In the genomic region with DNA sequence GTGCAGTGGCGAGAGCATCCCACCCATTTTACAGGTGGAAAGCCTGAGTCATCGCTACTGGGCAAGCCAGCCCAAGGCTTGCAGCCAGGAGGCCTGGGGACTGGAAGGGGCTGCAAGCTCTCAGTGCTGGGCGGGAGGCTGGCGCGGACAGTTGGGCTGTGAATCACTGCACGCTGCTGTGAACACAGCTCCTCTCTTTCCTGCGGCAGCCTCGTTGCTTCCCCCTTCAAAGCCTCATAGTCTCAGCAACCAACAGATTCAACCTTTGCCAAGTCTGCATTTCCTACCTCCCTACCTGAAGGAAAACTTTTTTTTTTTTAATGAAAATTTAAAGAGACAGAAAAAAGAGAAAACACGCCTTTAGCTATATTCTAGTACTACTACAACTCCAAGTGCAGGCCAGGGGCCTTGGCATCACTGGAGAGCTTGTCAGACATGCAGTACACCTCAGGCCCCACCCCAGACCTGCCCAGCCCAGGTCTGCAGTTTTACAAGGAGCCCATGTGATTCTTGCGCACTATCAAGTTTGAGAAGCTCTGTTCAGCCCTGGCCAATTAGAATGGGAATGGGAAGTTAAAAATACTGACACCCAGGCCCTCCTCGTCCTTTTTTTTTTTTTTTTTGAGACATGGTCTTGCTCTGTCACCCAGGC, we compare ENCODE assay signal across 8 cellular contexts.
DNase-seq lines count a peak whose midpoint lies in the region; ATAC-seq and TF ChIP-seq lines count a peak whose summit lies in the region.

No MANE protein-coding gene starts in this region.

- peaks cover 53% of the 10 kb centered on the region for H3K36me3 Mint-ChIP-seq in effector memory CD8-positive, alpha-beta T cell (ENCODE audit: insufficient read depth)
- no peaks in the 10 kb centered on the region for H3K36me3 Mint-ChIP-seq in osteocyte (ENCODE audit: unreplicated experiment)

- H3K4me3 Mint-ChIP-seq in effector memory CD8-positive, alpha-beta T cell, result peak overlapping the region in 1 of 2 donors; percentile 8
- peak overlapping the region; percentile 48 for H3K4me3 Mint-ChIP-seq in osteocyte (ENCODE audit: unreplicated experiment)

- no peaks in the 10 kb centered on the region for H3K36me3 ChIP-seq in BE2C

- no peaks in the 10 kb centered on the region for H3K9me3 ChIP-seq in BE2C

- no peak for ATAC-seq in effector memory CD8-positive, alpha-beta T cell (replicated peaks)

- peak overlapping the region; percentile 77 to 79 for H3K27ac Mint-ChIP-seq in effector memory CD8-positive, alpha-beta T cell
- H3K27ac Mint-ChIP-seq in osteocyte (ENCODE audit: unreplicated experiment), result peak overlapping the region; percentile 94

- no peak overlapping the region for H3K4me3 ChIP-seq in BE2C (ENCODE audit: low read depth, low read length)

- H3K4me1 ChIP-seq in BE2C, result 0 out of 2 replicates have a peak, but pooled peaks cover 2% of the 10 kb centered on the region

- H3K4me1 Mint-ChIP-seq in effector memory CD8-positive, alpha-beta T cell (ENCODE audit: low read depth in 2 of 2), result peaks cover 24 to 45% of the 10 kb centered on the region in 2 donors
- H3K4me1 Mint-ChIP-seq in osteocyte (ENCODE audit: unreplicated experiment), result peaks cover 23% of the 10 kb centered on the region

- no peaks in the 10 kb centered on the region for H3K27me3 Mint-ChIP-seq in effector memory CD8-positive, alpha-beta T cell
- H3K27me3 Mint-ChIP-seq in osteocyte (ENCODE audit: unreplicated experiment), result no peaks in the 10 kb centered on the region

- H3K27me3 ChIP-seq in BE2C, result no peaks in the 10 kb centered on the region

- H3K9me3 Mint-ChIP-seq in effector memory CD8-positive, alpha-beta T cell, result no peaks in the 10 kb centered on the region
- H3K9me3 Mint-ChIP-seq in osteocyte (ENCODE audit: unreplicated experiment), result peaks cover 4% of the 10 kb centered on the region

- TF ChIP-seq CTCF in BE2C (IDR thresholded peaks at IDR 0.05; ENCODE audit: low read depth, low read length) (no peak), osteocyte (IDR thresholded peaks at IDR 0.05) (no peak)

- DNase-seq in BE2C (peak; percentile 51), NCI-H446 (lab: John Stamatoyannopoulos, UW) (peak; percentile 72 to 81), osteocyte (ENCODE audit: extremely low spot score, unreplicated experiment) (no peak), OCI-M2 (lab: John Stamatoyannopoulos, UW; ENCODE audit: unreplicated experiment) (no peak), DMS153 treated with DMSO at 0.1 percent for 48 hours (lab: John Stamatoyannopoulos, UW; ENCODE audit: unreplicated experiment) (no peak), NCI-H146 treated with DMSO at 0.1 percent for 48 hours (lab: John Stamatoyannopoulos, UW; ENCODE audit: unreplicated experiment) (no peak), DMS53 treated with DMSO at 0.1 percent for 48 hours (lab: John Stamatoyannopoulos, UW; ENCODE audit: unreplicated experiment) (no peak)
- no peak for DNase-seq in effector memory CD8-positive, alpha-beta T cell

Comparison
In these comparisons a context has a peak if more than half of its experiments do, and no peak if none do; other contexts are left out.
1. DNase-seq: peak in BE2C (single experiment) and NCI-H446 (2 of 2); none in effector memory CD8-positive, alpha-beta T cell (0 of 3), osteocyte (single experiment), OCI-M2 (single experiment), DMS153 treated with DMSO at 0.1 percent for 48 hours (single experiment), NCI-H146 treated with DMSO at 0.1 percent for 48 hours (single experiment) and DMS53 treated with DMSO at 0.1 percent for 48 hours (single experiment).